ENCODE assay signal across 8 cellular contexts in the genomic region with DNA sequence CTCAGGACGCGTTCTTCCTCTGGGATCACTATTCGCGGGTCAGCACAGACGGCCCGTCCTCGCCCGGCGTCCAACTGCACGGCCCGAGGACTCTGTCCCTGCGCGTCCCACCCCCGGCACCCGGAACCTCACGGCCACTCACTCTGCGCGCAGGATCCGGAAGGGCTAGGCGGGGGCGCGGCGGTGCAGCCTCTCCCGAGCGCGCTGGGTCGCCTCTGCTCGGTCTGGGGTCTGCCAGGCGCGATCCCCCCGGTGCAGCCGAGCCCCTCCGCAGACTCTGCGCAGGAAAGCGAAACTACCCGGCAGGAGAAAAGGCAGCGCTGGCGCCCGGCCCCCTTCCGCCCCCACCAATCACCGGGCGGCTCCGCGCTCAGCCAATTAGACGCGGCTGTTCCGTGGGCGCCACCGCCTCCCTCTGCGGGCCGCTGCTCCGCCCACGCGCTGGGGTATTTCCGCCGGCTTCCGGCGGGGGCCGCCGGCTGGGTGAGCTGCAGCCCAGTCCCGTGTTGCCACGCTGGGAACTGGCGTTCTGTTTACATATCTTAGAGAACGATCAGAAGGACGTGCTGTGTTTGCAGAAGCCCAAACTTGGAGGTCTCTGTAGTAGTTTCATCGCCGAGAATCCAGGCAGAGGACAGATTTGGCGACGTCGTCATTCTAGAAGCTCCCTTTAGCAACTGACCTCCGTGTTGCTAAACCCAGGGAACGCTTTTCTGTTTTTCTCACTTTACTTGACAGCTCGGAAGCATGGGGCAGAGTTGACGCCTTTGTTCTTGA. TPM values are rescaled to one million over a fixed set of nuclear protein-coding genes. Genes with fewer than 3 reads are reported as not detected.
DNase-seq lines count a peak whose midpoint lies in the region; ATAC-seq and TF ChIP-seq lines count a peak whose summit lies in the region.

STAT1 (minus strand) TSS at position 296 of the 777 bp plus-strand sequence. CDS start 4,168 bp downstream, outside the sequence.

- H3K4me3 Mint-ChIP-seq in activated naive CD4-positive, alpha-beta T cell treated with anti-CD3 and anti-CD28 coated beads, Interleukin-2, amount 10 ng/mL, durations not matched to agents 7 days and 5 days = no peak within 1 kb of the TSS

- peaks cover 35% of the 10 kb centered on the region for H3K36me3 Mint-ChIP-seq in activated naive CD4-positive, alpha-beta T cell treated with anti-CD3 and anti-CD28 coated beads, Interleukin-2, amount 10 ng/mL, durations not matched to agents 7 days and 5 days

- TF ChIP-seq CTCF in GM06990 (IDR thresholded peaks at IDR 0.05; ENCODE audit: insufficient read depth, low read length, poor library complexity, severe bottlenecking) (no peak), HFF-Myc (IDR thresholded peaks at IDR 0.05; ENCODE audit: low read depth, low read length, missing control alignments) (no peak), omental fat pad (IDR thresholded peaks at IDR 0.05) (no peak), testis (IDR thresholded peaks at IDR 0.05) (peak in 1 of 3 experiments; percentile 29)

- TF ChIP-seq POLR2A in testis (IDR thresholded peaks at IDR 0.05) = peak; percentile 47

- H3K27ac ChIP-seq in testis = peak within 1 kb of the TSS; percentile 51 to 93

- WGBS in testis, 2 donors = 0 to 1% methylated on average over 23 to 71 of the region's 74 CpGs

- intact Hi-C loops in testis (cut with DNase I; ENCODE audit: low total_unique reads) = no loop called here

- no peak within 1 kb of the TSS for H3K27ac Mint-ChIP-seq in activated naive CD4-positive, alpha-beta T cell treated with anti-CD3 and anti-CD28 coated beads, Interleukin-2, amount 10 ng/mL, durations not matched to agents 7 days and 5 days

- H3K27me3 ChIP-seq in GM06990 (replicated peaks; ENCODE audit: control insufficient read depth, insufficient read depth, low read length) = no peaks in the 10 kb centered on the region
- no peaks in the 10 kb centered on the region for H3K27me3 ChIP-seq in testis

- DNase-seq in GM06990 (ENCODE audit: extremely low read depth, insufficient read length) (peak; percentile 98), HFF-Myc (ENCODE audit: extremely low read depth, low read depth) (peak; percentile 62), MV-4-11 (lab: John Stamatoyannopoulos, UW) (peak; percentile 84), SK-N-DZ (ENCODE audit: low spot score) (peak; percentile 88), glomerular visceral epithelial cell (ENCODE audit: extremely low spot score) (peak; percentile 96), omental fat pad (ENCODE audit: low spot score) (peak; percentile 75), testis (peak; percentile 94)
- DNase-seq in activated naive CD4-positive, alpha-beta T cell treated with anti-CD3 and anti-CD28 coated beads, Interleukin-2, amount 10 ng/mL, durations not matched to agents 7 days and 5 days = peak; percentile 95

- peaks cover 37% of the 10 kb centered on the region for H3K4me1 Mint-ChIP-seq in activated naive CD4-positive, alpha-beta T cell treated with anti-CD3 and anti-CD28 coated beads, Interleukin-2, amount 10 ng/mL, durations not matched to agents 7 days and 5 days

- peaks cover 7% of the 10 kb centered on the region for H3K9me3 Mint-ChIP-seq in activated naive CD4-positive, alpha-beta T cell treated with anti-CD3 and anti-CD28 coated beads, Interleukin-2, amount 10 ng/mL, durations not matched to agents 7 days and 5 days

- CTCF ChIA-PET in activated naive CD4-positive, alpha-beta T cell treated with anti-CD3 and anti-CD28 coated beads, Interleukin-2, amount 10 ng/mL, durations not matched to agents 7 days and 5 days (lab: Charles Lee) = interaction anchor here (1.0 to 1.3 kb wide), 3 partner anchors 9 to 50 kb away, joined by 3 to 4 read pairs (median 3); no protein-coding TSS in a partner anchor

- H3K36me3 ChIP-seq in GM06990 (ENCODE audit: control insufficient read depth, insufficient read depth, low read length) (peaks cover 15% of the 10 kb centered on the region), testis (ENCODE audit: low read depth, missing control alignments) (no peaks in the 10 kb centered on the region)

- H3K4me3 ChIP-seq in GM06990 (replicated peaks; ENCODE audit: low read depth, low read length) (peak within 1 kb of the TSS; percentile 100), HFF-Myc (replicated peaks; ENCODE audit: low read depth, low read length) (peak within 1 kb of the TSS; percentile 68), testis (peak within 1 kb of the TSS; percentile 84 to 90)

- H3K4me1 ChIP-seq in testis = peaks cover 13% of the 10 kb centered on the region

- no peaks in the 10 kb centered on the region for H3K27me3 Mint-ChIP-seq in activated naive CD4-positive, alpha-beta T cell treated with anti-CD3 and anti-CD28 coated beads, Interleukin-2, amount 10 ng/mL, durations not matched to agents 7 days and 5 days

- peak; percentile 98 for ATAC-seq in omental fat pad (ENCODE audit: low FRiP score)

- no peaks in the 10 kb centered on the region for H3K9me3 ChIP-seq in testis

RNA-seq across cellular contexts. Expression of gene STAT1, which starts in this region (rescaled TPM):
- polyA plus RNA-seq in SK-N-DZ (2014; cell fraction: cytosol; rRNA removed) = 16.8 and 18.2 TPM in 2 replicates
- polyA plus RNA-seq in SK-N-DZ (2014; cell fraction: nucleus; rRNA removed) = 7.2 and 9.4 TPM in 2 replicates
- total RNA-seq in omental fat pad (100 to 1,000 TPM in 2 of 4 donors, 10 to 100 TPM in 2; 63.5 to 161 (median 95.1) TPM), testis (10 to 100 TPM; 52.7 to 60.5 TPM)
- 87.1 TPM for polyA plus RNA-seq in testis (ENCODE audit: insufficient read depth, low read depth, low replicate concordance)

Comparison
In these comparisons a context has a peak if more than half of its experiments do, and no peak if none do; other contexts are left out.
1. Peak in every context shown above with its lines: DNase-seq, ATAC-seq, H3K4me3 ChIP-seq and H3K27ac ChIP-seq.